Comparison of ENCODE assay signal across 19 cellular contexts in the genomic region with DNA sequence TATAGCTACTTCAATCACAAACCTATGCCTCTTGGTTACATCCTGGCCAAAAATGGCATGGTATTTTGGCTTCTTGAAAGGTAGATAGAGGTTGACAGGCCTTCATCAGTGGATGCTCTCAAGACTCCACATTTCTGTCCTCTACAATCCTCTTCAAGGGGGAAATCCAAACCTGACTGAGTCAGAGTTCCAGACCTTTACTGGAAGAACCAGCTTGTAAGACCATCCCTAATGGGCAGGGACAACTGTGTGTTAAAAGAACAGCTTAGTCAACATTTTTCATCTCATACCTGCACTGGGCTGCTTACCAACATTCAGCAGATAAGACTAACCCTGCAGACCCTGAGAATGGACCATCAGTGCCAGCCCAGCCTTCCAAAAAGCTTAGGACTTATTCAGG.
DNase-seq lines count a peak whose midpoint lies in the region; ATAC-seq and TF ChIP-seq lines count a peak whose summit lies in the region.
"Had no signal": no experiment of that assay in that cellular context is flagged by ENCODE, and none has a peak within 500 bp of the region (broad histone marks: within the 10 kb centered on the region; RNA-seq: fewer than 3 reads in every experiment).

No MANE protein-coding gene starts in this region.

- H3K27ac Mint-ChIP-seq in activated T-cell treated with anti-CD3 and anti-CD28 coated beads, Interleukin-2, amount 50 U/mL, for 72 hours, result no peak overlapping the region

- no peaks in the 10 kb centered on the region for H3K4me1 Mint-ChIP-seq in activated T-cell treated with anti-CD3 and anti-CD28 coated beads, Interleukin-2, amount 50 U/mL, for 72 hours (ENCODE audit: low read depth)

- intact Hi-C loops in PC-3 (cut with micrococcal nuclease), result no loop called here

- no peaks in the 10 kb centered on the region for H3K27me3 ChIP-seq in BLaER1 treated with 17β-estradiol and CSF1 and Interleukin-3, amounts not matched to agents 10 nM and 100 nM
- no peaks in the 10 kb centered on the region for H3K27me3 ChIP-seq in PC-3 (ENCODE audit: low read length)

- no peaks in the 10 kb centered on the region for H3F3A ChIP-seq in PC-3 (ENCODE audit: low read length, unreplicated experiment)

- no TSS peak for BruUV-seq in PC-3 (replicated peaks; lab: Mats Ljungman, UMichigan)

- peaks cover 54 to 84% (median 72%) of the 10 kb centered on the region in 11 experiments for H3K36me3 ChIP-seq in BLaER1 treated with 17β-estradiol and CSF1 and Interleukin-3, amounts not matched to agents 10 nM and 100 nM
- H3K36me3 ChIP-seq in PC-3 (ENCODE audit: low read depth, low read length), result peaks cover 3% of the 10 kb centered on the region

- no peaks in the 10 kb centered on the region for H3K9me3 ChIP-seq in BLaER1 treated with 17β-estradiol and CSF1 and Interleukin-3, amounts not matched to agents 10 nM and 100 nM (replicated peaks in 1 of 11)
- no peaks in the 10 kb centered on the region for H3K9me3 ChIP-seq in PC-3 (ENCODE audit: low read length)

- H3K79me2 ChIP-seq in PC-3 (ENCODE audit: low read length), result no peaks in the 10 kb centered on the region

- no peak overlapping the region for H3K9ac ChIP-seq in BLaER1 treated with 17β-estradiol and CSF1 and Interleukin-3, amounts not matched to agents 10 nM and 100 nM
- H3K9ac ChIP-seq in PC-3 (ENCODE audit: low read length), result no peak overlapping the region

- H3K4me2 ChIP-seq in BLaER1 treated with 17β-estradiol and CSF1 and Interleukin-3, amounts not matched to agents 10 nM and 100 nM, result peak overlapping the region in 8 of 11 experiments; percentile 42 to 80 (median 72); a peak in 16 of 22 replicates
- no peak overlapping the region for H3K4me2 ChIP-seq in PC-3 (ENCODE audit: low read length)

- POLR2A ChIA-PET in PC-3 (lab: Charles Lee; ENCODE audit: unreplicated experiment), result no interaction called here

- no peak overlapping the region for H2AFZ ChIP-seq in PC-3 (ENCODE audit: low read length)

- TF ChIP-seq CTCF in PC-3 (conservative IDR thresholded peaks at IDR 0.05; ENCODE audit: low read depth, low read length) (no peak), epithelial cell of esophagus (IDR thresholded peaks at IDR 0.05; ENCODE audit: insufficient read depth, low read depth, low read length, missing control alignments) (no peak)

- peak overlapping the region in 2 of 11 experiments; percentile 8 to 15; a peak in 1 of 22 replicates for H3K27ac ChIP-seq in BLaER1 treated with 17β-estradiol and CSF1 and Interleukin-3, amounts not matched to agents 10 nM and 100 nM
- H3K27ac ChIP-seq in PC-3 (ENCODE audit: low read length), result no peak overlapping the region
- H3K27ac ChIP-seq: C4-2B had no signal

- ATAC-seq in PC-3 (no peak), GM18517 (IDR thresholded peaks at IDR 0.05; ENCODE audit: unreplicated experiment) (no peak)
- ATAC-seq in activated T-cell treated with anti-CD3 and anti-CD28 coated beads, Interleukin-2, amount 50 U/mL, for 72 hours (replicated peaks in 1 of 2), result no peak

- no peak overlapping the region for H3K4me3 Mint-ChIP-seq in activated T-cell treated with anti-CD3 and anti-CD28 coated beads, Interleukin-2, amount 50 U/mL, for 72 hours
- H3K4me3 Mint-ChIP-seq: CD8-positive, alpha-beta memory T cell had no signal

- peaks cover 0 to 33% (median 29%) of the 10 kb centered on the region in 10 experiments; a peak in 17 of 20 replicates for H3K4me1 ChIP-seq in BLaER1 treated with 17β-estradiol and CSF1 and Interleukin-3, amounts not matched to agents 10 nM and 100 nM
- no peaks in the 10 kb centered on the region for H3K4me1 ChIP-seq in PC-3 (ENCODE audit: insufficient read depth, low read length)

- CTCF ChIA-PET in PC-3 (lab: Charles Lee), result no interaction called here

- H3K9me2 ChIP-seq in PC-3 (replicated peaks; ENCODE audit: low read length), result no peaks in the 10 kb centered on the region

- DNase-seq in PC-3, result peak; percentile 40
- peak; percentile 85 for DNase-seq in epithelial cell of esophagus (ENCODE audit: low read depth)
- DNase-seq in renal cortical epithelial cell (ENCODE audit: low read depth), result peak; percentile 22
- DNase-seq in activated T-cell treated with anti-CD3 and anti-CD28 coated beads, Interleukin-2, amount 50 U/mL, for 72 hours, result no peak
- DNase-seq in medulla oblongata (ENCODE audit: extremely low spot score), result no peak
- DNase-seq: Calu3; CD8-positive, alpha-beta memory T cell; DMS153; GDM1; NCI-H1105; NCI-H146; NCI-H2029 treated with DMSO at 0.1 percent for 48 hours; NCI-H2171; NCI-H524 treated with DMSO at 0.1 percent for 48 hours; OCI-M1; SHP77 had no signal

- H4K20me1 ChIP-seq in BLaER1 treated with 17β-estradiol and CSF1 and Interleukin-3, amounts not matched to agents 10 nM and 100 nM, result no peaks in the 10 kb centered on the region
- H4K20me1 ChIP-seq in PC-3 (ENCODE audit: low read length), result no peaks in the 10 kb centered on the region

- no peaks in the 10 kb centered on the region for H3K27me3 Mint-ChIP-seq in activated T-cell treated with anti-CD3 and anti-CD28 coated beads, Interleukin-2, amount 50 U/mL, for 72 hours (ENCODE audit: low read depth)

- H3K36me3 Mint-ChIP-seq in activated T-cell treated with anti-CD3 and anti-CD28 coated beads, Interleukin-2, amount 50 U/mL, for 72 hours (ENCODE audit: insufficient read depth in 2 of 2), result peaks cover 5 to 7% of the 10 kb centered on the region in 2 donors

- no peaks in the 10 kb centered on the region for H3K9me3 Mint-ChIP-seq in activated T-cell treated with anti-CD3 and anti-CD28 coated beads, Interleukin-2, amount 50 U/mL, for 72 hours
- H3K9me3 Mint-ChIP-seq: CD8-positive, alpha-beta memory T cell had no signal

- H3K4me3 ChIP-seq in BLaER1 treated with 17β-estradiol and CSF1 and Interleukin-3, amounts not matched to agents 10 nM and 100 nM, result no peak overlapping the region
- no peak overlapping the region for H3K4me3 ChIP-seq in PC-3 (ENCODE audit: low read length)
- no peak overlapping the region for H3K4me3 ChIP-seq in epithelial cell of esophagus (ENCODE audit: low read length)

Comparison
In these comparisons a context has a peak if more than half of its experiments do, and no peak if none do; other contexts are left out.
1. DNase-seq: peak in PC-3 (single experiment), epithelial cell of esophagus (single experiment) and renal cortical epithelial cell (single experiment); none in activated T-cell treated with anti-CD3 and anti-CD28 coated beads, Interleukin-2, amount 50 U/mL, for 72 hours (0 of 2) and medulla oblongata (single experiment).